19 cellular contexts compared by ENCODE assay signal in the genomic region with DNA sequence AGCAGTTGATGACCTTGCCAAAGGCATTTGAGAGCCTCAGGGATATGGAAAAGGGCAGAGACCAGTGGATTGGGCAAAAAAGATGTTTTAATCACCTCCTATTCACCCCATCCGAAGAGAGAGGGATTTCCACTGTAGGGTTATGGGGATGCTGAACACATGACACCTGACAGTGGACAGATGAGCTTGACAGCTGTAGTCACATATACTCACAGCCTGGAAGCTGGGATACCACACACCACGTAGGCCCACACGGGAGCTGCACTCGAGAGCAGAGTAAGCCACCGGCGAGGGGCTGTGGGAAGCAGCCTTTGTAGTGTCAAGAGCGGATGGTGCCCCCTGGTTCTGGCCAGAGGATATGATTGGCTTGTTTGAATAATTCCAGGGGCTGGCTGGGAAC.
"Had no signal": no experiment of that assay in that cellular context is flagged by ENCODE, and none has a peak within 500 bp of the region (broad histone marks: within the 10 kb centered on the region; RNA-seq: fewer than 3 reads in every experiment).

No MANE protein-coding gene starts in this region.

- ATAC-seq: activated CD4-positive, CD25-positive, alpha-beta regulatory T cell treated with anti-CD3 and anti-CD28 coated beads, Interleukin-2, amount 50 U/mL, for 24 hours; activated T-cell treated with anti-CD3 and anti-CD28 coated beads, Interleukin-2, amount 50 U/mL, for 72 hours had no signal

- H3K27me3 Mint-ChIP-seq: activated CD4-positive, alpha-beta memory T cell treated with anti-CD3 and anti-CD28 coated beads, Interleukin-2, amount 10 ng/mL, durations not matched to agents 7 days and 5 days; activated CD4-positive, alpha-beta T cell treated with anti-CD3 and anti-CD28 coated beads, Interleukin-2, amount 10 ng/mL, durations not matched to agents 24 days and 14 days; activated naive CD8-positive, alpha-beta T cell treated with anti-CD3 and anti-CD28 coated beads, Interleukin-2, amount 10 ng/mL, durations not matched to agents 7 days and 5 days; memory B cell had no signal

- H3K4me3 ChIP-seq: thoracic aorta, upper lobe of left lung had no signal

- H3K27ac ChIP-seq: brain microvascular endothelial cell, upper lobe of left lung, VCaP had no signal

- H3K27ac Mint-ChIP-seq: activated CD4-positive, alpha-beta memory T cell treated with anti-CD3 and anti-CD28 coated beads, Interleukin-2, amount 10 ng/mL, durations not matched to agents 7 days and 5 days; activated CD4-positive, alpha-beta T cell treated with anti-CD3 and anti-CD28 coated beads, Interleukin-2, amount 10 ng/mL, durations not matched to agents 24 days and 14 days; activated naive CD4-positive, alpha-beta T cell treated with anti-CD3 and anti-CD28 coated beads for 36 hours; activated naive CD8-positive, alpha-beta T cell treated with anti-CD3 and anti-CD28 coated beads, Interleukin-2, amount 10 ng/mL, durations not matched to agents 7 days and 5 days; memory B cell; T-helper 2 cell treated with Interferon-gamma antibody and Interleukin-4, amounts not matched to agents 5 μg/mL and 100 μg/mL, for 36 hours had no signal

- H3K4me3 Mint-ChIP-seq: activated CD4-positive, alpha-beta memory T cell treated with anti-CD3 and anti-CD28 coated beads, Interleukin-2, amount 10 ng/mL, durations not matched to agents 7 days and 5 days; activated CD4-positive, alpha-beta T cell treated with anti-CD3 and anti-CD28 coated beads, Interleukin-2, amount 10 ng/mL, durations not matched to agents 24 days and 14 days; activated naive CD4-positive, alpha-beta T cell treated with anti-CD3 and anti-CD28 coated beads for 36 hours; activated naive CD8-positive, alpha-beta T cell treated with anti-CD3 and anti-CD28 coated beads, Interleukin-2, amount 10 ng/mL, durations not matched to agents 7 days and 5 days; activated T-cell treated with anti-CD3 and anti-CD28 coated beads, Interleukin-2, amount 50 U/mL, for 72 hours; memory B cell; T-helper 2 cell treated with Interferon-gamma antibody and Interleukin-4, amounts not matched to agents 5 μg/mL and 100 μg/mL, for 36 hours had no signal

- H3K36me3 ChIP-seq: brain microvascular endothelial cell, thoracic aorta, upper lobe of left lung had no signal

- H3K27me3 ChIP-seq: brain microvascular endothelial cell, upper lobe of left lung had no signal

- H3K9me3 Mint-ChIP-seq: activated CD4-positive, alpha-beta memory T cell treated with anti-CD3 and anti-CD28 coated beads, Interleukin-2, amount 10 ng/mL, durations not matched to agents 7 days and 5 days; activated CD4-positive, alpha-beta T cell treated with anti-CD3 and anti-CD28 coated beads, Interleukin-2, amount 10 ng/mL, durations not matched to agents 24 days and 14 days; activated naive CD4-positive, alpha-beta T cell treated with anti-CD3 and anti-CD28 coated beads for 36 hours; activated naive CD8-positive, alpha-beta T cell treated with anti-CD3 and anti-CD28 coated beads, Interleukin-2, amount 10 ng/mL, durations not matched to agents 7 days and 5 days; activated T-cell treated with anti-CD3 and anti-CD28 coated beads, Interleukin-2, amount 50 U/mL, for 72 hours; memory B cell; T-helper 2 cell treated with Interferon-gamma antibody and Interleukin-4, amounts not matched to agents 5 μg/mL and 100 μg/mL, for 36 hours had no signal

- DNase-seq: activated CD4-positive, alpha-beta memory T cell treated with anti-CD3 and anti-CD28 coated beads, Interleukin-2, amount 10 ng/mL, durations not matched to agents 7 days and 5 days; activated CD4-positive, alpha-beta T cell treated with anti-CD3 and anti-CD28 coated beads, Interleukin-2, amount 10 ng/mL, durations not matched to agents 24 days and 14 days; activated effector memory CD4-positive, alpha-beta T cell treated with Interleukin-2 at 50 U/mL for 16 hours; activated naive CD4-positive, alpha-beta T cell treated with anti-CD3 and anti-CD28 coated beads for 36 hours; activated naive CD8-positive, alpha-beta T cell treated with anti-CD3 and anti-CD28 coated beads, Interleukin-2, amount 10 ng/mL, durations not matched to agents 7 days and 5 days; activated T-cell treated with anti-CD3 and anti-CD28 coated beads, Interleukin-2, amount 50 U/mL, for 72 hours; central memory CD4-positive, alpha-beta T cell; effector memory CD4-positive, alpha-beta T cell; foreskin melanocyte; nucleus accumbens; stimulated activated CD4-positive, alpha-beta T cell treated with anti-CD3 and anti-CD28 coated beads, Interleukin-4, amount 100 ng/mL, for 24 hours; stimulated activated naive CD4-positive, alpha-beta T cell treated with Interleukin-2 at 50 U/mL for 16 hours; upper lobe of left lung had no signal

- H3K4me1 Mint-ChIP-seq: activated CD4-positive, alpha-beta memory T cell treated with anti-CD3 and anti-CD28 coated beads, Interleukin-2, amount 10 ng/mL, durations not matched to agents 7 days and 5 days; activated naive CD8-positive, alpha-beta T cell treated with anti-CD3 and anti-CD28 coated beads, Interleukin-2, amount 10 ng/mL, durations not matched to agents 7 days and 5 days had no signal

- H3K9me3 ChIP-seq: thoracic aorta, upper lobe of left lung had no signal
